26 cellular contexts compared by ENCODE assay signal in the genomic region with DNA sequence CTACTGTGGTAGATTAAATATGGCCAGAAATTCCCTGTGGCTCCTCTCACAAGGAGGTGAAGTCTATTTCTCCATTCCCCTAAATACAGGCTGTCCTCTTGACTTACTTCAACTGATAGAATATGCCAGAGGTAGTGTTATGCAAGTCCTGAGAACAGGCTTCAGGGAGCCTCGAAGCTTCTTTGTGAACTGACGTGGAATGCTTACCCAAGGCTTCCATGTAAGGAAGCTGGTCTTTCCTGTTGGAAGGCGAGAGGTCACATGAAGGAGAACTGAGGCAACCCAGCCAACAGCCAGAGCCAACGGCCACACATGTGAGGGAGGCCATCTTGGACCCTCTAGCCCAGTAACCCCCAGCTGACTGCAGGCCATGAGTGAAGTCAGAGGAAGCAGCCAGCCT.
"Had no signal": no experiment of that assay in that cellular context is flagged by ENCODE, and none has a peak within 500 bp of the region (broad histone marks: within the 10 kb centered on the region; RNA-seq: fewer than 3 reads in every experiment).

No MANE protein-coding gene starts in this region.

- DNase-seq: naive thymus-derived CD4-positive, alpha-beta T cell; natural killer cell; occipital lobe; ovary; posterior cingulate gyrus; psoas muscle; right cardiac atrium; spleen; stimulated activated CD4-positive, alpha-beta T cell treated with anti-CD3 and anti-CD28 coated beads, Interleukin-12 subunit alpha, Interleukin-12 subunit beta, amount 100 ng/mL, for 4 hours; stimulated activated CD4-positive, alpha-beta T cell treated with anti-CD3 and anti-CD28 coated beads, Interleukin-1b, Interleukin-23, amount 100 ng/mL, for 48 hours; stimulated activated CD4-positive, alpha-beta T cell treated with anti-CD3 and anti-CD28 coated beads, Interleukin-4, amount 100 ng/mL, for 1 hour; stimulated activated CD4-positive, alpha-beta T cell treated with anti-CD3 and anti-CD28 coated beads, Interleukin-4, amount 100 ng/mL, for 4 hours; stimulated activated CD8-positive, alpha-beta memory T cell treated with anti-CD3 and anti-CD28 coated beads, Interleukin-4, amount 100 ng/mL, for 48 hours; stimulated activated naive CD4-positive, alpha-beta T cell; stimulated activated naive CD8-positive, alpha-beta T cell treated with anti-CD3 and anti-CD28 coated beads, Interleukin-15, amount 100 ng/mL, for 72 hours; stimulated activated naive CD8-positive, alpha-beta T cell treated with anti-CD3 and anti-CD28 coated beads, Interleukin-15, Interleukin-2, amounts not matched to agents 100 U/mL and 50 U/mL, for 24 hours; thyroid gland; upper lobe of left lung had no signal

- H3K4me2 ChIP-seq: neural progenitor cell, smooth muscle cell had no signal

- H3K27ac ChIP-seq: neural progenitor cell, ovary, parathyroid adenoma, psoas muscle, spleen, thoracic aorta, thyroid gland, tibial nerve, upper lobe of left lung, vagina had no signal

- H3K36me3 ChIP-seq: neural progenitor cell, ovary, spleen, thoracic aorta, thyroid gland, tibial nerve, upper lobe of left lung, vagina had no signal

- H3K4me1 ChIP-seq: neural progenitor cell, parathyroid adenoma, spleen had no signal

- H3K27me3 ChIP-seq: neural progenitor cell, ovary, spleen, thyroid gland, tibial nerve, upper lobe of left lung, vagina had no signal

- H3K9me3 ChIP-seq: ovary, psoas muscle, thoracic aorta, thyroid gland, vagina had no signal

- H2AFZ ChIP-seq: neural progenitor cell, parathyroid adenoma had no signal

- ATAC-seq: naive thymus-derived CD4-positive, alpha-beta T cell; natural killer cell; right cardiac atrium; sciatic nerve; stimulated activated naive CD8-positive, alpha-beta T cell treated with anti-CD3 and anti-CD28 coated beads, Interleukin-15, amount 100 ng/mL, for 72 hours; stimulated activated naive CD8-positive, alpha-beta T cell treated with anti-CD3 and anti-CD28 coated beads, Interleukin-15, Interleukin-2, amounts not matched to agents 100 U/mL and 50 U/mL, for 24 hours had no signal

- H3K4me3 ChIP-seq: neural progenitor cell, ovary, psoas muscle, skin epidermis, smooth muscle cell, spleen, thoracic aorta, thyroid gland, tibial nerve, upper lobe of left lung, vagina had no signal

- H3K79me2 ChIP-seq: parathyroid adenoma had no signal

- H3K9ac ChIP-seq: neural progenitor cell, parathyroid adenoma had no signal
